19 cellular contexts compared by ENCODE assay signal in genomic region chr5:77032635-77033034, GRCh38. TPM values are rescaled to one million over a fixed set of nuclear protein-coding genes. Genes with fewer than 3 reads are reported as not detected.
DNase-seq lines count a peak whose midpoint lies in the region; ATAC-seq, FAIRE-seq and TF ChIP-seq lines count a peak whose summit lies in the region.
"Had no signal": no experiment of that assay in that cellular context is flagged by ENCODE, and none has a peak within 500 bp of the region (broad histone marks: within the 10 kb centered on the region; RNA-seq: fewer than 3 reads in every experiment).

No MANE protein-coding gene starts in this region.

- H3K9me3 ChIP-seq in BLaER1, result peaks cover 22% of the 10 kb centered on the region
- H3K9me3 ChIP-seq in OCI-LY7 (ENCODE audit: low read length), result peaks cover 23% of the 10 kb centered on the region
- no peaks in the 10 kb centered on the region for H3K9me3 ChIP-seq in pancreas

- H2AFZ ChIP-seq in OCI-LY7 (ENCODE audit: low read length), result no peak overlapping the region
- H2AFZ ChIP-seq: GM23248 had no signal

- no TSS peak for BruUV-seq in OCI-LY7 (replicated peaks; lab: Mats Ljungman, UMichigan)

- ATAC-seq in pancreas, result no peak

- WGBS in pancreas, 2 donors, result 71 to 77% methylated on average over 4 of the region's 4 CpGs

- DNase-seq in D721Med (ENCODE audit: insufficient read length, low spot score) (no peak), OCI-LY7 (ENCODE audit: low spot score) (no peak), fibroblast of villous mesenchyme (ENCODE audit: low read depth) (no peak), urothelium cell line (ENCODE audit: low spot score) (no peak), C1 segment of cervical spinal cord (lab: John Stamatoyannopoulos, UW) (no peak), pancreas (no peak)
- DNase-seq: GF-D8; GM23248; HCEC 1CT; KBM-7; NCI-H1048; NCI-H1436 treated with DMSO at 0.1 percent for 48 hours; NCI-H2227 treated with DMSO at 0.1 percent for 48 hours; NCI-H524 treated with DMSO at 0.1 percent for 48 hours; NK-92 treated with Interleukin-12 subunit alpha and Interleukin-12 subunit beta, amount 100 ng/mL, for 24 hours; SJCRH30 had no signal

- H3K27me3 ChIP-seq in BLaER1 (no peaks in the 10 kb centered on the region), pancreas (no peaks in the 10 kb centered on the region)
- H3K27me3 ChIP-seq: SJCRH30 had no signal

- H4K20me1 ChIP-seq in BLaER1, result peaks cover 18% of the 10 kb centered on the region; the same call in 1 of the 2 replicates
- H4K20me1 ChIP-seq in OCI-LY7 (ENCODE audit: insufficient read depth, low read length), result no peaks in the 10 kb centered on the region

- peaks cover 13% of the 10 kb centered on the region; the same call in 1 of the 2 replicates for H3K79me2 ChIP-seq in OCI-LY7 (ENCODE audit: insufficient read depth, low read depth, low read length)

- POLR2A ChIA-PET in OCI-LY7 (lab: Charles Lee), result interaction anchor here (0.6 to 0.9 kb wide), 8 partner anchors 13 to 270 kb away, joined by 3 to 6 read pairs (median 3); no protein-coding TSS in a partner anchor

- TF ChIP-seq CTCF in D721Med (IDR thresholded peaks at IDR 0.05; ENCODE audit: insufficient read depth, missing control alignments) (no peak), OCI-LY7 (conservative IDR thresholded peaks at IDR 0.05; ENCODE audit: low read length) (no peak), fibroblast of villous mesenchyme (IDR thresholded peaks at IDR 0.05; ENCODE audit: insufficient read depth, low read depth, low read length) (no peak), pancreas (IDR thresholded peaks at IDR 0.05) (no peak)

- H3K4me3 ChIP-seq in BLaER1 (no peak overlapping the region), OCI-LY7 (ENCODE audit: low read depth, low read length, poor library complexity, severe bottlenecking) (no peak overlapping the region), fibroblast of villous mesenchyme (ENCODE audit: low read depth, low read length) (peak overlapping the region; percentile 3), pancreas (no peak overlapping the region)
- H3K4me3 ChIP-seq: GM23248, SJCRH30 had no signal

- no peaks in the 10 kb centered on the region for H3K9me2 ChIP-seq in OCI-LY7 (ENCODE audit: insufficient read depth, low read length)

- peak overlapping the region; percentile 92; the same call in 1 of the 2 replicates for H3K4me2 ChIP-seq in BLaER1
- peak overlapping the region; percentile 11; the same call in 1 of the 2 replicates for H3K4me2 ChIP-seq in OCI-LY7 (ENCODE audit: low read length)

- CTCF ChIA-PET in OCI-LY7 (lab: Charles Lee; ENCODE audit: unreplicated experiment), result no interaction called here

- intact Hi-C loops in OCI-LY7 (cut with micrococcal nuclease; ENCODE audit: unreplicated experiment) (no loop called here), pancreas (cut with DNase I) (no loop called here)

- peak; percentile 67 for FAIRE-seq in D721Med (lab: Jason Lieb, UNC)
- no peak for FAIRE-seq in urothelium cell line (lab: Jason Lieb, UNC)
- FAIRE-seq in pancreas (lab: Jason Lieb, UNC), result no peak
- FAIRE-seq: GM12892 had no signal

- H3K9ac ChIP-seq in BLaER1, result no peak overlapping the region
- H3K9ac ChIP-seq: GM23248 had no signal

- no peak overlapping the region for H3K27ac ChIP-seq in BLaER1
- H3K27ac ChIP-seq in OCI-LY7 (ENCODE audit: low read depth, low read length, poor library complexity, severe bottlenecking), result no peak overlapping the region
- H3K27ac ChIP-seq in pancreas, result no peak overlapping the region
- H3K27ac ChIP-seq: GM23248, RWPE1, SJCRH30 had no signal

- H3K4me1 ChIP-seq in BLaER1 (peaks cover 22% of the 10 kb centered on the region), OCI-LY7 (ENCODE audit: insufficient read depth, low read length, poor library complexity, severe bottlenecking) (peaks cover 17% of the 10 kb centered on the region), pancreas (peaks cover 7 to 21% (median 8%) of the 10 kb centered on the region in 3 donors)
- H3K4me1 ChIP-seq: SJCRH30 had no signal

- H3K36me3 ChIP-seq in BLaER1, result peaks cover 34% of the 10 kb centered on the region
- H3K36me3 ChIP-seq in OCI-LY7 (ENCODE audit: insufficient read depth, low read length), result peaks cover 48% of the 10 kb centered on the region
- peaks cover 0 to 21% (median 0%) of the 10 kb centered on the region in 3 donors for H3K36me3 ChIP-seq in pancreas

RNA-seq across cellular contexts. Expression of gene AGGF1, which starts 2.4 kb away (rescaled TPM):
- 18.5 and 19.3 TPM in 2 replicates for total RNA-seq in OCI-LY7 (2014; rRNA removed; shearing (Covaris generic))
- 32.2 and 33.6 TPM in 2 replicates for total RNA-seq in OCI-LY7 (2022)
- 19.0 and 20.0 TPM in 2 replicates for total RNA-seq in fibroblast of villous mesenchyme
- 10 to 100 TPM in 2 of 6 donors, 1 to 10 TPM in 4; 7.7 to 12.9 (median 9.3) TPM for total RNA-seq in pancreas
- polyA plus RNA-seq in pancreas, result 1 to 10 TPM; 3.7 to 7.6 TPM

RNA-seq across cellular contexts. Expression of gene ZBED3, which starts 54.5 kb away (rescaled TPM):
- 1.2 and 3.6 TPM in 2 replicates for total RNA-seq in OCI-LY7 (2014; rRNA removed; shearing (Covaris generic))
- total RNA-seq in OCI-LY7 (2022), result 12.6 and 13.2 TPM in 2 replicates
- 1.3 and 2.6 TPM in 2 replicates for total RNA-seq in fibroblast of villous mesenchyme
- 10 to 100 TPM in 4 of 6 donors, 1 to 10 TPM in 2; 7.3 to 20.8 (median 11.0) TPM for total RNA-seq in pancreas
- polyA plus RNA-seq in pancreas, result 1 to 10 TPM; 4.2 to 6.7 TPM
